17 cellular contexts compared by ENCODE assay signal in the genomic region with DNA sequence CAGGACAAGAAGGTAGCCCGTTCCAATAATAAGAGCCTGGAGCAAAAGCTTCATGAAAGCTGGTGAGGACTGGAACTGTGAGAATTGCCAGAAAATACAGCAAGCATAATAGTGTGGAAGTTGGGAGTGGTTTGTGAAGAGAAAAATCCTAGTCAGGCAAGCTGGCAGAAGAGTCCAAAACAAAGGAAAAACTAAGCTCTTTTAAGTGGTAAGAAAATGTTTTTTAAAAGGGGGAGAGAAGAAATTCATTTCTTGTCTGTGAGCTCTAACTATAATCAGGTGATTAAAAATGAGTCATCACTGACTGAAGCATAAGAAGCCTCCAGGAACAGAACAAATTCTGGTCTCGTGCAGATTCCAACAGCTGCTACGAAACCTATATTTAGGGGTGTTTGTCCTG.
DNase-seq lines count a peak whose midpoint lies in the region; ATAC-seq and TF ChIP-seq lines count a peak whose summit lies in the region.
"Had no signal": no experiment of that assay in that cellular context is flagged by ENCODE, and none has a peak within 500 bp of the region (broad histone marks: within the 10 kb centered on the region; RNA-seq: fewer than 3 reads in every experiment).

No MANE protein-coding gene starts in this region.

- no TSS peak for BruUV-seq in MCF 10A (replicated peaks; lab: Mats Ljungman, UMichigan)

- H3K36me3 Mint-ChIP-seq in MCF 10A (ENCODE audit: insufficient read depth, unreplicated experiment) = no peaks in the 10 kb centered on the region
- H3K36me3 Mint-ChIP-seq: mesothelial cell of epicardium had no signal

- CTCF ChIA-PET in MCF 10A (lab: Yijun Ruan, JAX) = no interaction called here

- no peaks in the 10 kb centered on the region for H3K9me3 Mint-ChIP-seq in MCF 10A (ENCODE audit: unreplicated experiment)

- no peaks in the 10 kb centered on the region for H3K36me3 ChIP-seq in breast epithelium
- H3K36me3 ChIP-seq: thyroid gland had no signal

- intact Hi-C loops in MCF 10A (cut with micrococcal nuclease) = no loop called here
- intact Hi-C loops in breast epithelium (cut with DNase I; ENCODE audit: low total_unique reads) = no loop called here

- H3K4me1 Mint-ChIP-seq in MCF 10A (ENCODE audit: insufficient read depth, unreplicated experiment) = peaks cover 7% of the 10 kb centered on the region
- H3K4me1 Mint-ChIP-seq: activated CD4-positive, alpha-beta T cell treated with anti-CD3 and anti-CD28 coated beads, Interleukin-2, amount 10 ng/mL, durations not matched to agents 24 days and 14 days; mesothelial cell of epicardium had no signal

- no peaks in the 10 kb centered on the region for H3K27me3 Mint-ChIP-seq in MCF 10A (ENCODE audit: insufficient read depth, unreplicated experiment)
- H3K27me3 Mint-ChIP-seq: activated CD4-positive, alpha-beta T cell treated with anti-CD3 and anti-CD28 coated beads, Interleukin-2, amount 10 ng/mL, durations not matched to agents 24 days and 14 days had no signal

- ATAC-seq in GM18907 (IDR thresholded peaks at IDR 0.05; ENCODE audit: unreplicated experiment) (no peak), GM18520 (IDR thresholded peaks at IDR 0.05; ENCODE audit: unreplicated experiment) (no peak)
- ATAC-seq: sciatic nerve had no signal

- TF ChIP-seq CTCF in MCF 10A (IDR thresholded peaks at IDR 0.05; ENCODE audit: unreplicated experiment) (no peak), breast epithelium (IDR thresholded peaks at IDR 0.05) (no peak), cardiac fibroblast (IDR thresholded peaks at IDR 0.05; ENCODE audit: low read depth, low read length) (no peak)

- peak overlapping the region; percentile 4 for H3K4me3 Mint-ChIP-seq in MCF 10A (ENCODE audit: unreplicated experiment)
- H3K4me3 Mint-ChIP-seq: activated CD4-positive, alpha-beta T cell treated with anti-CD3 and anti-CD28 coated beads, Interleukin-2, amount 10 ng/mL, durations not matched to agents 24 days and 14 days; mesothelial cell of epicardium had no signal

- H3K4me3 ChIP-seq in breast epithelium = no peak overlapping the region
- H3K4me3 ChIP-seq in cardiac fibroblast (replicated peaks in 1 of 2; ENCODE audit: low read depth in 2 of 2, low read length in 2 of 2) = no peak overlapping the region
- H3K4me3 ChIP-seq: thyroid gland had no signal

- no peaks in the 10 kb centered on the region for H3K9me3 ChIP-seq in breast epithelium
- H3K9me3 ChIP-seq: thyroid gland had no signal

- H3K27ac ChIP-seq in breast epithelium = peak overlapping the region in 1 of 2 donors; percentile 48
- H3K27ac ChIP-seq: thyroid gland had no signal

- POLR2A ChIA-PET in MCF 10A (lab: Yijun Ruan, JAX) = interaction anchor here (0.6 to 1.1 kb wide), 2 partner anchors 10 to 15 kb away, joined by 5 to 7 read pairs; no protein-coding TSS in a partner anchor

- TF ChIP-seq POLR2A in breast epithelium (IDR thresholded peaks at IDR 0.05) = no peak

- peak overlapping the region; percentile 43 for H3K27ac Mint-ChIP-seq in MCF 10A (ENCODE audit: low read depth, unreplicated experiment)
- H3K27ac Mint-ChIP-seq: activated CD4-positive, alpha-beta T cell treated with anti-CD3 and anti-CD28 coated beads, Interleukin-2, amount 10 ng/mL, durations not matched to agents 24 days and 14 days; mesothelial cell of epicardium had no signal

- DNase-seq in MCF 10A (ENCODE audit: unreplicated experiment) (peak; percentile 32), breast epithelium (ENCODE audit: low spot score in 2 of 2) (no peak), cardiac fibroblast (ENCODE audit: low read depth in 2 of 2) (peak; percentile 4 to 16), iris pigment epithelial cell (ENCODE audit: low read depth) (peak; percentile 28), OCI-M1 (lab: John Stamatoyannopoulos, UW) (no peak), NCI-H510A (lab: John Stamatoyannopoulos, UW) (no peak)
- DNase-seq: activated CD4-positive, alpha-beta T cell treated with anti-CD3 and anti-CD28 coated beads, Interleukin-2, amount 10 ng/mL, durations not matched to agents 24 days and 14 days; activated naive CD4-positive, alpha-beta T cell treated with anti-CD3 and anti-CD28 coated beads, Interleukin-2, amount 50 U/mL, for 16 hours; activated T-cell treated with anti-CD3 and anti-CD28 coated beads for 4 hours; NCI-H1092; stimulated activated CD4-positive, alpha-beta T cell treated with anti-CD3 and anti-CD28 coated beads, Interleukin-4, amount 100 ng/mL, for 24 hours; T1000; thyroid gland had no signal

- H3K4me1 ChIP-seq in breast epithelium = no peaks in the 10 kb centered on the region

- no peaks in the 10 kb centered on the region for H3K27me3 ChIP-seq in breast epithelium
- H3K27me3 ChIP-seq: thyroid gland had no signal

Comparison
In these comparisons a context has a peak if more than half of its experiments do, and no peak if none do; other contexts are left out.
1. DNase-seq: peak in MCF 10A (single experiment), cardiac fibroblast (2 of 2) and iris pigment epithelial cell (single experiment); none in breast epithelium (0 of 2), OCI-M1 (single experiment) and NCI-H510A (single experiment).